Comparison of ENCODE assay signal across 13 cellular contexts in the genomic region with DNA sequence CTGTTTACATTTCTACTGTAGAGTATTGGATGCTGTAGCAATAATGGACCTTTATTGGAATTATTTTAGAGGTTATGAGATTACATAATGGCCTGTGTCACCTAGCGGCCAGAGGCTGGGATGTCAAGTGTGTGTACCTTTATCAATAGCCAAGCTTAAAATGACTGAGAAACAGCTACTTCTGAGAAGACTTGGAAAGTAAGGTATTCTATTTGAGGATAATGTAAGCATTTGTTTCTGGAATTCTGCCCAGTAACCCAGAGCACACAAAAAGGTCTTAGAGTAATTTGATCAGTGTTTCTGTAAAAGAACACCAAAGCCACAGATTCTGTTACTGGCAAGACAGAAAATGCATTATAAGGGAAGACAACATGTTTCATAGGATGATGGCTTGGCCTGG.
DNase-seq lines count a peak whose midpoint lies in the region; ATAC-seq and TF ChIP-seq lines count a peak whose summit lies in the region.
"Had no signal": no experiment of that assay in that cellular context is flagged by ENCODE, and none has a peak within 500 bp of the region (broad histone marks: within the 10 kb centered on the region; RNA-seq: fewer than 3 reads in every experiment).

No MANE protein-coding gene starts in this region.

- ATAC-seq in HG03342 (IDR thresholded peaks at IDR 0.05; ENCODE audit: unreplicated experiment): no peak
- no peak for ATAC-seq in GM21825 (IDR thresholded peaks at IDR 0.05; ENCODE audit: unreplicated experiment)
- no peak for ATAC-seq in GM21526 (IDR thresholded peaks at IDR 0.05; ENCODE audit: low FRiP score, unreplicated experiment)

- TF ChIP-seq CTCF in LNCAP (IDR thresholded peaks at IDR 0.05): peak; percentile 66; the same call in 1 of the 2 replicates

- peak; percentile 26 for DNase-seq in DMS79 treated with DMSO at 0.1 percent for 48 hours (lab: John Stamatoyannopoulos, UW)
- DNase-seq in amniotic stem cell (lab: John Stamatoyannopoulos, UW): peak; percentile 27
- DNase-seq in left kidney (ENCODE audit: low read depth, low spot score): peak; percentile 50
- no peak for DNase-seq in amygdala (lab: John Stamatoyannopoulos, UW)
- DNase-seq: activated CD4-positive, alpha-beta T cell treated with anti-CD3 and anti-CD28 coated beads for 48 hours; activated gamma-delta T cell; effector memory CD4-positive, alpha-beta T cell; NCI-H1092; stimulated activated CD4-positive, alpha-beta T cell treated with anti-CD3 and anti-CD28 coated beads, Interleukin-4, amount 100 ng/mL, for 1 hour had no signal

Comparison
In these comparisons a context has a peak if more than half of its experiments do, and no peak if none do; other contexts are left out.
1. DNase-seq: peak in DMS79 treated with DMSO at 0.1 percent for 48 hours (single experiment), amniotic stem cell (single experiment) and left kidney (single experiment); none in amygdala (0 of 56).